In genomic region chr12:89244536-89244935, GRCh38 we compare ENCODE assay signal across 8 cellular contexts.
DNase-seq lines count a peak whose midpoint lies in the region; ATAC-seq, FAIRE-seq and TF ChIP-seq lines count a peak whose summit lies in the region.
"Had no signal": no experiment of that assay in that cellular context is flagged by ENCODE, and none has a peak within 500 bp of the region (broad histone marks: within the 10 kb centered on the region; RNA-seq: fewer than 3 reads in every experiment).

No MANE protein-coding gene starts in this region.

- no peaks in the 10 kb centered on the region for H3K27me3 ChIP-seq in testis
- H3K27me3 ChIP-seq in hepatocyte, result no peaks in the 10 kb centered on the region

- TF ChIP-seq CTCF in natural killer cell (IDR thresholded peaks at IDR 0.05) (no peak), testis (IDR thresholded peaks at IDR 0.05) (no peak), hepatocyte (IDR thresholded peaks at IDR 0.05; ENCODE audit: poor library complexity) (no peak)

- H3K9me3 ChIP-seq in testis, result no peaks in the 10 kb centered on the region
- no peaks in the 10 kb centered on the region for H3K9me3 ChIP-seq in hepatocyte (ENCODE audit: low read depth)

- H3K4me3 Mint-ChIP-seq in natural killer cell, result peak overlapping the region; percentile 57

- no peaks in the 10 kb centered on the region for H3K9me2 ChIP-seq in hepatocyte (replicated peaks; ENCODE audit: insufficient read depth)

- intact Hi-C loops in natural killer cell (cut with micrococcal nuclease) (loop anchor here (2.0 to 10.0 kb wide), 2 partner anchors 20 to 190 kb away; no protein-coding TSS in a partner anchor), testis (cut with DNase I; ENCODE audit: low total_unique reads) (no loop called here)

- H3K4me1 Mint-ChIP-seq in natural killer cell, result peaks cover 29 to 33% of the 10 kb centered on the region in 2 donors

- no peaks in the 10 kb centered on the region for H4K20me1 ChIP-seq in hepatocyte (ENCODE audit: insufficient read depth, poor library complexity, severe bottlenecking)

- no peaks in the 10 kb centered on the region for H3K79me2 ChIP-seq in hepatocyte

- no peaks in the 10 kb centered on the region for H3K4me1 ChIP-seq in testis
- no peaks in the 10 kb centered on the region for H3K4me1 ChIP-seq in hepatocyte (ENCODE audit: insufficient read depth)

- FAIRE-seq in GM12892 (lab: Jason Lieb, UNC), result peak; percentile 30

- H3K27me3 Mint-ChIP-seq in natural killer cell (ENCODE audit: low read depth in 2 of 2), result no peaks in the 10 kb centered on the region

- TF ChIP-seq POLR2A in GM12892 (IDR thresholded peaks at IDR 0.05; ENCODE audit: low read depth, low read length), result no peak
- no peak for TF ChIP-seq POLR2A in testis (IDR thresholded peaks at IDR 0.05)

- H3K27ac ChIP-seq in testis (no peak overlapping the region), hepatocyte (no peak overlapping the region)

- H3K36me3 Mint-ChIP-seq in activated naive CD4-positive, alpha-beta T cell treated with anti-CD3 and anti-CD28 coated beads, Interleukin-2, amount 50 U/mL, for 72 hours, result peaks cover 0 to 24% of the 10 kb centered on the region in 2 donors
- no peaks in the 10 kb centered on the region for H3K36me3 Mint-ChIP-seq in natural killer cell

- no peak overlapping the region for H3K4me2 ChIP-seq in hepatocyte

- no peak for DNase-seq in GM12892 (ENCODE audit: insufficient read length)
- peak; percentile 57 for DNase-seq in KG1 (lab: John Stamatoyannopoulos, UW)
- DNase-seq in activated naive CD4-positive, alpha-beta T cell treated with anti-CD3 and anti-CD28 coated beads, Interleukin-2, amount 50 U/mL, for 72 hours (ENCODE audit: low spot score in 2 of 2), result peak in 1 of 2 donors; percentile 30
- DNase-seq in natural killer cell, result no peak
- no peak for DNase-seq in NCI-H1092 treated with DMSO at 0.1 percent for 48 hours (lab: John Stamatoyannopoulos, UW)
- no peak for DNase-seq in testis
- DNase-seq in hepatocyte (ENCODE audit: low spot score), result no peak

- H3K4me3 ChIP-seq in testis (no peak overlapping the region), hepatocyte (no peak overlapping the region)
- H3K4me3 ChIP-seq: skin epidermis had no signal

- H3K36me3 ChIP-seq in testis (ENCODE audit: low read depth, missing control alignments) (no peaks in the 10 kb centered on the region), hepatocyte (replicated peaks; ENCODE audit: insufficient read depth, low read depth) (no peaks in the 10 kb centered on the region)

- peaks cover 6 to 25% of the 10 kb centered on the region in 2 donors for H3K9me3 Mint-ChIP-seq in activated naive CD4-positive, alpha-beta T cell treated with anti-CD3 and anti-CD28 coated beads, Interleukin-2, amount 50 U/mL, for 72 hours
- H3K9me3 Mint-ChIP-seq in natural killer cell, result no peaks in the 10 kb centered on the region

- peak; percentile 86 to 92 for ATAC-seq in activated naive CD4-positive, alpha-beta T cell treated with anti-CD3 and anti-CD28 coated beads, Interleukin-2, amount 50 U/mL, for 72 hours
- ATAC-seq in natural killer cell, result peak; percentile 65 to 82 (median 69)

- WGBS in testis, 2 donors, result 39 to 56% methylated on average over 3 of the region's 3 CpGs
- 66% methylated on average over 3 of the region's 3 CpGs for WGBS in hepatocyte (ENCODE audit: low lambda C conversion rate, missing lambda C conversion rate)

- peak overlapping the region; percentile 9 to 45 for H3K27ac Mint-ChIP-seq in activated naive CD4-positive, alpha-beta T cell treated with anti-CD3 and anti-CD28 coated beads, Interleukin-2, amount 50 U/mL, for 72 hours
- H3K27ac Mint-ChIP-seq in natural killer cell, result peak overlapping the region; percentile 36 to 52

- H2AFZ ChIP-seq in hepatocyte, result no peak overlapping the region
